Comparison of ENCODE assay signal across 1 cellular context in genomic region chr10:128017825-128018224, GRCh38.
TF ChIP-seq lines count a peak whose summit lies in the region.

No MANE protein-coding gene starts in this region.

TF ChIP-seq in endothelial cell of umbilical vein, 7 proteins besides CTCF, POLR2A, EP300 and RAD21:
- TF ChIP-seq, protein P1, sequence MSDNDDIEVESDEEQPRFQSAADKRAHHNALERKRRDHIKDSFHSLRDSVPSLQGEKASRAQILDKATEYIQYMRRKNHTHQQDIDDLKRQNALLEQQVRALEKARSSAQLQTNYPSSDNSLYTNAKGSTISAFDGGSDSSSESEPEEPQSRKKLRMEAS (IDR thresholded peaks at IDR 0.05; ENCODE audit: insufficient read depth, insufficient read length) = no peak
- TF ChIP-seq POLR2AphosphoS5 (IDR thresholded peaks at IDR 0.05; ENCODE audit: insufficient read depth, low read depth, low read length) (no peak), FOS (IDR thresholded peaks at IDR 0.05; ENCODE audit: borderline replicate concordance, insufficient read depth, low read length) (no peak), GATA2 (IDR thresholded peaks at IDR 0.05; ENCODE audit: insufficient read depth, insufficient read length, low read depth, low read length) (no peak), JUN (IDR thresholded peaks at IDR 0.05; ENCODE audit: borderline replicate concordance, insufficient read depth, insufficient read length, low read depth) (no peak), MYC (IDR thresholded peaks at IDR 0.05; ENCODE audit: low read depth, low read length) (no peak), EZH2 (IDR thresholded peaks at IDR 0.05; ENCODE audit: borderline replicate concordance, low read depth, low read length, severe bottlenecking) (no peak)
